Comparison of ENCODE assay signal across 12 cellular contexts in genomic region chr12:6830286-6830892, GRCh38. TPM values are rescaled to one million over a fixed set of nuclear protein-coding genes. Genes with fewer than 3 reads are reported as not detected.
DNase-seq lines count a peak whose midpoint lies in the region; ATAC-seq and FAIRE-seq lines count a peak whose summit lies in the region.
"Had no signal": no experiment of that assay in that cellular context is flagged by ENCODE, and none has a peak within 500 bp of the region (broad histone marks: within the 10 kb centered on the region; RNA-seq: fewer than 3 reads in every experiment).

No MANE protein-coding gene starts in this region.

- H3K27ac ChIP-seq in small intestine (ENCODE audit: low read depth in 1 of 2, low read length in 1 of 2): no peak overlapping the region

- H3K4me1 Mint-ChIP-seq in T-helper 1 cell treated with Interleukin-12 subunit alpha and Interleukin-12 subunit beta and Interleukin-4 antibody, amounts not matched to agents 30 μg/mL and 1 μg/mL, for 36 hours (ENCODE audit: low read depth): peaks cover 19% of the 10 kb centered on the region

- peak overlapping the region; percentile 91 for H3K4me2 ChIP-seq in skeletal muscle satellite cell (ENCODE audit: low read length)

- DNase-seq in T-helper 1 cell (no peak), small intestine (no peak)
- DNase-seq: activated gamma-delta T cell treated with Interleukin-2 at 50 U/mL for 16 hours, GF-D8, NCI-H2029, PC-3, trophoblast cell had no signal

- H3K27me3 Mint-ChIP-seq in T-helper 1 cell treated with Interleukin-12 subunit alpha and Interleukin-12 subunit beta and Interleukin-4 antibody, amounts not matched to agents 30 μg/mL and 1 μg/mL, for 36 hours (ENCODE audit: low read depth): peaks cover 46% of the 10 kb centered on the region

- H3K9ac ChIP-seq in endocrine pancreas (ENCODE audit: control insufficient read depth, insufficient read depth, low read length): peak overlapping the region; percentile 99
- H3K9ac ChIP-seq in skeletal muscle satellite cell (ENCODE audit: low read depth, low read length): peak overlapping the region; percentile 86

- no peak for ATAC-seq in HG03439 (IDR thresholded peaks at IDR 0.05; ENCODE audit: unreplicated experiment)
- ATAC-seq: PC-3 had no signal

- H3K9me3 ChIP-seq in endocrine pancreas (ENCODE audit: control insufficient read depth, low read length): no peaks in the 10 kb centered on the region
- H3K9me3 ChIP-seq in skeletal muscle satellite cell (replicated peaks; ENCODE audit: low read length): no peaks in the 10 kb centered on the region
- H3K9me3 ChIP-seq in small intestine (ENCODE audit: control insufficient read depth, low read depth): no peaks in the 10 kb centered on the region

- H3K4me3 ChIP-seq in endocrine pancreas (ENCODE audit: control insufficient read depth, insufficient read depth, low read length) (no peak overlapping the region), skeletal muscle satellite cell (ENCODE audit: low read length) (no peak overlapping the region), small intestine (ENCODE audit: low read depth in 1 of 2, low read length in 2 of 2) (no peak overlapping the region)

- no peaks in the 10 kb centered on the region for H3K36me3 Mint-ChIP-seq in T-helper 1 cell treated with Interleukin-12 subunit alpha and Interleukin-12 subunit beta and Interleukin-4 antibody, amounts not matched to agents 30 μg/mL and 1 μg/mL, for 36 hours (ENCODE audit: low read depth)

- H3K27me3 ChIP-seq in endocrine pancreas (ENCODE audit: control insufficient read depth, insufficient read depth, low read length) (no peaks in the 10 kb centered on the region), skeletal muscle satellite cell (ENCODE audit: control insufficient read depth, insufficient read depth, low read length) (no peaks in the 10 kb centered on the region), small intestine (ENCODE audit: control insufficient read depth in 2 of 2, insufficient read depth in 2 of 2, low read length in 2 of 2) (no peaks in the 10 kb centered on the region)

- H3K27ac Mint-ChIP-seq in T-helper 1 cell treated with Interleukin-12 subunit alpha and Interleukin-12 subunit beta and Interleukin-4 antibody, amounts not matched to agents 30 μg/mL and 1 μg/mL, for 36 hours: no peak overlapping the region

- FAIRE-seq in small intestine (lab: Jason Lieb, UNC): no peak
- FAIRE-seq: A204.1 had no signal

- no peaks in the 10 kb centered on the region for H3K36me3 ChIP-seq in endocrine pancreas (ENCODE audit: control insufficient read depth, insufficient read depth, low read length)
- H3K36me3 ChIP-seq in skeletal muscle satellite cell (ENCODE audit: insufficient read depth, low read length): peaks cover 36% of the 10 kb centered on the region
- H3K36me3 ChIP-seq in small intestine (ENCODE audit: control insufficient read depth in 2 of 2, insufficient read depth in 2 of 2, low read length in 2 of 2): no peaks in the 10 kb centered on the region

- peak overlapping the region; percentile 32 for H3K4me3 Mint-ChIP-seq in T-helper 1 cell treated with Interleukin-12 subunit alpha and Interleukin-12 subunit beta and Interleukin-4 antibody, amounts not matched to agents 30 μg/mL and 1 μg/mL, for 36 hours

- H3K4me1 ChIP-seq in endocrine pancreas (ENCODE audit: control insufficient read depth, insufficient read depth, low read length) (no peaks in the 10 kb centered on the region), skeletal muscle satellite cell (ENCODE audit: control insufficient read depth, insufficient read depth, low read length) (peaks cover 18% of the 10 kb centered on the region), small intestine (ENCODE audit: control insufficient read depth in 2 of 2, insufficient read depth in 1 of 2, low read depth in 1 of 2, low read length in 1 of 2) (peaks cover 0 to 7% of the 10 kb centered on the region in 2 donors)

- 79 to 91% (median 88%) methylated on average over 11 of the region's 11 CpGs for WGBS in small intestine, 3 donors

- no peaks in the 10 kb centered on the region for H3K9me3 Mint-ChIP-seq in T-helper 1 cell treated with Interleukin-12 subunit alpha and Interleukin-12 subunit beta and Interleukin-4 antibody, amounts not matched to agents 30 μg/mL and 1 μg/mL, for 36 hours

RNA-seq across cellular contexts. Expression of gene P3H3, which starts 2.2 kb away (rescaled TPM):
- total RNA-seq in skeletal muscle satellite cell (2012; rRNA removed): 51.7 and 52.4 TPM in 2 replicates
- 1 to 10 TPM in 2 of 3 donors, under 1 TPM in 1; 0.89 to 7.1 (median 2.7) TPM for polyA plus RNA-seq in small intestine

RNA-seq across cellular contexts. Expression of gene GPR162, which starts 8.8 kb away (rescaled TPM):
- total RNA-seq in skeletal muscle satellite cell (2012; rRNA removed): 1.1 and 1.3 TPM in 2 replicates
- 1 to 10 TPM in 2 of 3 donors, not detected in 1; 1.1 to 6.7 TPM for polyA plus RNA-seq in small intestine
- total RNA-seq: PC-3 had no signal

RNA-seq across cellular contexts. Expression of gene GNB3, which starts 10.3 kb away (rescaled TPM):
- 2.0 TPM in 2 replicates for total RNA-seq in skeletal muscle satellite cell (2012; rRNA removed)
- polyA plus RNA-seq in small intestine: 1 to 10 TPM in 2 of 3 donors, not detected in 1; 1.0 to 3.2 TPM
- total RNA-seq: PC-3 had no signal

RNA-seq across cellular contexts. Expression of gene CDCA3, which starts 20.7 kb away (rescaled TPM):
- 11.2 and 25.3 TPM in 2 replicates for total RNA-seq in skeletal muscle satellite cell (2012; rRNA removed)
- polyA plus RNA-seq in small intestine: 10 to 100 TPM; 46.7 to 99.1 (median 51.3) TPM

RNA-seq across cellular contexts. Expression of gene USP5, which starts 21.6 kb away (rescaled TPM):
- 90.0 and 107 TPM in 2 replicates for total RNA-seq in skeletal muscle satellite cell (2012; rRNA removed)
- 10 to 100 TPM; 31.9 to 54.0 (median 33.3) TPM for polyA plus RNA-seq in small intestine
